In genomic region chr1:56799605-56800398, GRCh38 we compare ENCODE assay signal across 25 cellular contexts. TPM values are rescaled to one million over a fixed set of nuclear protein-coding genes. Genes with fewer than 3 reads are reported as not detected.
DNase-seq lines count a peak whose midpoint lies in the region; ATAC-seq and TF ChIP-seq lines count a peak whose summit lies in the region.
"Had no signal": no experiment of that assay in that cellular context is flagged by ENCODE, and none has a peak within 500 bp of the region (broad histone marks: within the 10 kb centered on the region; RNA-seq: fewer than 3 reads in every experiment).

No MANE protein-coding gene starts in this region.

- ATAC-seq in heart left ventricle (peak; percentile 38 to 81 (median 68)), GM19023 (IDR thresholded peaks at IDR 0.05; ENCODE audit: unreplicated experiment) (no peak)
- ATAC-seq in effector memory CD8-positive, alpha-beta T cell (replicated peaks), result no peak
- ATAC-seq: activated CD8-positive, alpha-beta memory T cell treated with anti-CD3 and anti-CD28 coated beads, Interleukin-2, amount 10 ng/mL, durations not matched to agents 7 days and 5 days; GM23338; left colon; mucosa of descending colon had no signal

- H3K27ac Mint-ChIP-seq in HFFc6, result no peak overlapping the region
- no peak overlapping the region for H3K27ac Mint-ChIP-seq in effector memory CD8-positive, alpha-beta T cell
- H3K27ac Mint-ChIP-seq: activated CD8-positive, alpha-beta memory T cell treated with anti-CD3 and anti-CD28 coated beads, Interleukin-2, amount 10 ng/mL, durations not matched to agents 7 days and 5 days; CD4-positive, alpha-beta memory T cell; dendritic cell treated with granulocyte-macrophage colony-stimulating factor and Interleukin-4, amounts not matched to agents 40 ng/mL and 50 ng/mL, for 4 days; GM23338 had no signal

- H3K9ac ChIP-seq in adipocyte (ENCODE audit: low read length), result no peak overlapping the region

- 44 to 57% (median 51%) methylated on average over 7 of the region's 7 CpGs for WGBS in heart left ventricle, 4 donors

- POLR2A ChIA-PET in RWPE1 (lab: Yijun Ruan, JAX; ENCODE audit: low non-redundant PET), result no interaction called here

- no peaks in the 10 kb centered on the region for H3K36me3 Mint-ChIP-seq in HFFc6 (ENCODE audit: low read depth)
- no peaks in the 10 kb centered on the region for H3K36me3 Mint-ChIP-seq in effector memory CD8-positive, alpha-beta T cell (ENCODE audit: insufficient read depth)
- H3K36me3 Mint-ChIP-seq: activated CD8-positive, alpha-beta memory T cell treated with anti-CD3 and anti-CD28 coated beads, Interleukin-2, amount 10 ng/mL, durations not matched to agents 7 days and 5 days; CD4-positive, alpha-beta memory T cell had no signal

- H3K4me3 Mint-ChIP-seq in HFFc6, result no peak overlapping the region
- H3K4me3 Mint-ChIP-seq in effector memory CD8-positive, alpha-beta T cell, result no peak overlapping the region
- H3K4me3 Mint-ChIP-seq: activated CD8-positive, alpha-beta memory T cell treated with anti-CD3 and anti-CD28 coated beads, Interleukin-2, amount 10 ng/mL, durations not matched to agents 7 days and 5 days; CD4-positive, alpha-beta memory T cell; dendritic cell treated with granulocyte-macrophage colony-stimulating factor and Interleukin-4, amounts not matched to agents 40 ng/mL and 50 ng/mL, for 4 days; GM23338 had no signal

- H3K36me3 ChIP-seq in adipocyte (ENCODE audit: control insufficient read depth, insufficient read depth, low read length, severe bottlenecking) (no peaks in the 10 kb centered on the region), heart left ventricle (no peaks in the 10 kb centered on the region)
- H3K36me3 ChIP-seq: esophagus muscularis mucosa, SJCRH30, thyroid gland had no signal

- peak; percentile 85 for DNase-seq in HFFc6
- peak; percentile 60 for DNase-seq in adipocyte (ENCODE audit: low read depth)
- no peak for DNase-seq in heart left ventricle
- peak; percentile 49 for DNase-seq in stromal cell of bone marrow (ENCODE audit: low read depth)
- no peak for DNase-seq in effector memory CD8-positive, alpha-beta T cell
- no peak for DNase-seq in RWPE1 (ENCODE audit: low spot score)
- DNase-seq: activated CD4-positive, CD25-positive, alpha-beta regulatory T cell treated with anti-CD3 and anti-CD28 coated beads, Interleukin-2, amount 50 U/mL, for 72 hours; activated CD8-positive, alpha-beta memory T cell treated with anti-CD3 and anti-CD28 coated beads, Interleukin-2, amount 10 ng/mL, durations not matched to agents 7 days and 5 days; activated effector memory CD4-positive, alpha-beta T cell treated with anti-CD3 and anti-CD28 coated beads, Interleukin-2, amount 50 U/mL, for 16 hours; CD4-positive, alpha-beta memory T cell; DND-41; Karpas-422; left colon; mucosa of descending colon; NCI-H1436; nucleus accumbens; SJCRH30; stimulated activated CD4-positive, alpha-beta T cell treated with anti-CD3 and anti-CD28 coated beads, Interleukin-4, amount 100 ng/mL, for 4 hours; T-helper 9 cell; thyroid gland had no signal

- TF ChIP-seq CTCF in HFFc6 (IDR thresholded peaks at IDR 0.05) (no peak), heart left ventricle (IDR thresholded peaks at IDR 0.05) (no peak), RWPE1 (conservative IDR thresholded peaks at IDR 0.05; ENCODE audit: low read depth) (no peak)

- H3K27ac ChIP-seq in heart left ventricle (peak overlapping the region; percentile 66 to 94 (median 85)), RWPE1 (no peak overlapping the region)
- H3K27ac ChIP-seq: esophagus muscularis mucosa, SJCRH30, skin epidermis, thyroid gland had no signal

- intact Hi-C loops in heart left ventricle (cut with DNase I), result loop anchor here in 1 of 10 donors (10.0 kb wide), 1 partner anchor 145 kb away; no protein-coding TSS in a partner anchor

- H3K4me3 ChIP-seq in adipocyte (ENCODE audit: low read length), result no peak overlapping the region
- H3K4me3 ChIP-seq in heart left ventricle, result no peak overlapping the region
- H3K4me3 ChIP-seq: esophagus muscularis mucosa, GM23338, mucosa of descending colon, SJCRH30, skin epidermis, thyroid gland had no signal

- H3K9me3 ChIP-seq in adipocyte (ENCODE audit: control insufficient read depth, low read length) (no peaks in the 10 kb centered on the region), heart left ventricle (no peaks in the 10 kb centered on the region)
- H3K9me3 ChIP-seq: esophagus muscularis mucosa, mucosa of descending colon, SJCRH30, thyroid gland had no signal

- no peaks in the 10 kb centered on the region for H3K9me3 Mint-ChIP-seq in HFFc6
- H3K9me3 Mint-ChIP-seq in effector memory CD8-positive, alpha-beta T cell, result no peaks in the 10 kb centered on the region
- H3K9me3 Mint-ChIP-seq: dendritic cell treated with granulocyte-macrophage colony-stimulating factor and Interleukin-4, amounts not matched to agents 40 ng/mL and 50 ng/mL, for 4 days; GM23338 had no signal

- H3K27me3 ChIP-seq in adipocyte (replicated peaks; ENCODE audit: control insufficient read depth, insufficient read depth, low read length) (no peaks in the 10 kb centered on the region), heart left ventricle (no peaks in the 10 kb centered on the region)
- H3K27me3 ChIP-seq: esophagus muscularis mucosa, thyroid gland had no signal

- H3K4me1 ChIP-seq in adipocyte (ENCODE audit: control insufficient read depth, insufficient read depth, low read length), result peaks cover 19% of the 10 kb centered on the region
- H3K4me1 ChIP-seq in heart left ventricle, result peaks cover 0 to 32% (median 18%) of the 10 kb centered on the region in 12 donors
- H3K4me1 ChIP-seq: SJCRH30, thyroid gland had no signal

- no peak for TF ChIP-seq POLR2A in heart left ventricle (IDR thresholded peaks at IDR 0.05)

- peaks cover 9% of the 10 kb centered on the region for H3K4me1 Mint-ChIP-seq in HFFc6 (ENCODE audit: low read depth)
- H3K4me1 Mint-ChIP-seq in effector memory CD8-positive, alpha-beta T cell (ENCODE audit: low read depth in 2 of 2), result no peaks in the 10 kb centered on the region
- H3K4me1 Mint-ChIP-seq: activated CD8-positive, alpha-beta memory T cell treated with anti-CD3 and anti-CD28 coated beads, Interleukin-2, amount 10 ng/mL, durations not matched to agents 7 days and 5 days; CD4-positive, alpha-beta memory T cell had no signal

- peaks cover 1% of the 10 kb centered on the region for H3K27me3 Mint-ChIP-seq in HFFc6 (ENCODE audit: insufficient read depth)
- H3K27me3 Mint-ChIP-seq in effector memory CD8-positive, alpha-beta T cell, result peaks cover 9 to 16% of the 10 kb centered on the region in 2 donors

- CTCF ChIA-PET in RWPE1 (lab: Yijun Ruan, JAX), result interaction anchor here (0.6 kb wide), 1 partner anchor 1568 kb away, joined by 7 read pairs; no protein-coding TSS in a partner anchor

RNA-seq across cellular contexts. Expression of gene FYB2, which starts 19.4 kb away (rescaled TPM):
- total RNA-seq in HFFc6 (2021; fragmentation: NEBNext Ultra II Directional; extraction: Animal tissue kit (Norgen Biotek cat#: 25700)), result under 1 TPM in 1 of 6 experiments, not detected in 5; 0.11 TPM
- 10 to 100 TPM in 3 of 9 donors, 1 to 10 TPM in 6; 4.9 to 14.5 (median 9.1) TPM for total RNA-seq in heart left ventricle
- 10 to 100 TPM in 1 of 2 donors, under 1 TPM in 1; 0.15 to 46.3 TPM for polyA plus RNA-seq in heart left ventricle
- total RNA-seq: activated CD8-positive, alpha-beta memory T cell treated with anti-CD3 and anti-CD28 coated beads, Interleukin-2, amount 10 ng/mL, durations not matched to agents 7 days and 5 days; CD4-positive, alpha-beta memory T cell; esophagus muscularis mucosa; GM23338; SJCRH30 had no signal
- polyA plus RNA-seq: CD4-positive, alpha-beta memory T cell had no signal

RNA-seq across cellular contexts. Expression of gene C8A, which starts 54.8 kb away (rescaled TPM):
- not detected for total RNA-seq in HFFc6 (2021; fragmentation: NEBNext Ultra II Directional; extraction: Animal tissue kit (Norgen Biotek cat#: 25700))
- not detected for total RNA-seq in heart left ventricle
- not detected for polyA plus RNA-seq in heart left ventricle
- total RNA-seq: activated CD8-positive, alpha-beta memory T cell treated with anti-CD3 and anti-CD28 coated beads, Interleukin-2, amount 10 ng/mL, durations not matched to agents 7 days and 5 days; CD4-positive, alpha-beta memory T cell; esophagus muscularis mucosa; GM23338; left colon; mucosa of descending colon; SJCRH30; thyroid gland had no signal
- polyA plus RNA-seq: CD4-positive, alpha-beta memory T cell; GM23338 had no signal

Comparison
In these comparisons a context has a peak if more than half of its experiments do, and no peak if none do; other contexts are left out.
1. DNase-seq: peak in HFFc6 (single experiment), adipocyte (single experiment) and stromal cell of bone marrow (single experiment); none in heart left ventricle (0 of 5), effector memory CD8-positive, alpha-beta T cell (0 of 3) and RWPE1 (single experiment).
2. ATAC-seq: peak in heart left ventricle (4 of 4); none in effector memory CD8-positive, alpha-beta T cell (single experiment) and GM19023 (single experiment).
3. RNA of gene FYB2, which starts 19.4 kb away (total RNA-seq): 4.9 to 14.5 TPM in heart left ventricle; 0.11 TPM in HFFc6; every median in the first group is over 4 times any median in the second.